ENCODE assay signal across 8 cellular contexts in the genomic region with DNA sequence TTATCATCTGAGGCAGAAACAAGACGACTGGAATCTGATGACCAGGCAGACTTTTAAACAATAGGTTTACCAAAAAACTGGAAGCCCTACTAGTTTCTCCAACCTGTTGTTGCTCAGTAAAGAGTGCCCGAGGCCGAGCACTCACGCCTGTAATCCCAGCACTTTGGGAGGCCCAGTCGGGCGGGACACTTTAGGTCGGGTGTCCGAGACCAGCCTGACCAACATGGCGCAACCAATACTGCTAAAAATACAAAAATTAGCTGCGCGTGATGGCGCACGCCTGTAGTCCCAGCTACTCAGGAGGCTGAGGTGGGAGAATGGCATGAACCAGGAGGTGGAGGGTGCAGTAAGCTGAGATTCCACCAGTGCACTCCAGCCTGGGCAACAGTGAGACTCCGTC. TPM values are rescaled to one million over a fixed set of nuclear protein-coding genes. Genes with fewer than 3 reads are reported as not detected.
DNase-seq lines count a peak whose midpoint lies in the region; ATAC-seq and TF ChIP-seq lines count a peak whose summit lies in the region.

No MANE protein-coding gene starts in this region.

- peak overlapping the region; percentile 94 for H3K4me3 Mint-ChIP-seq in natural killer cell treated with Interleukin-12 subunit alpha and Interleukin-12 subunit beta and Interleukin-15 and Interleukin-18, amount 100 ng/mL, for 72 hours

- CTCF ChIA-PET in BJ (lab: Yijun Ruan, JAX): no interaction called here

- H3K4me3 ChIP-seq in BJ (ENCODE audit: low read depth, low read length) (peak overlapping the region; percentile 77), MG63 (peak overlapping the region; percentile 97)

- H3K27me3 Mint-ChIP-seq in natural killer cell treated with Interleukin-12 subunit alpha and Interleukin-12 subunit beta and Interleukin-15 and Interleukin-18, amount 100 ng/mL, for 72 hours: no peaks in the 10 kb centered on the region

- peaks cover 30 to 33% of the 10 kb centered on the region in 2 donors for H3K4me1 Mint-ChIP-seq in natural killer cell treated with Interleukin-12 subunit alpha and Interleukin-12 subunit beta and Interleukin-15 and Interleukin-18, amount 100 ng/mL, for 72 hours (ENCODE audit: low read depth in 2 of 2)

- H3K36me3 ChIP-seq in BJ (ENCODE audit: control insufficient read depth, insufficient read depth, low read length) (no peaks in the 10 kb centered on the region), MG63 (peaks cover 22% of the 10 kb centered on the region)

- POLR2A ChIA-PET in BJ (lab: Charles Lee): no interaction called here

- H3K9me3 Mint-ChIP-seq in natural killer cell treated with Interleukin-12 subunit alpha and Interleukin-12 subunit beta and Interleukin-15 and Interleukin-18, amount 100 ng/mL, for 72 hours: no peaks in the 10 kb centered on the region

- no peaks in the 10 kb centered on the region for H3K27me3 ChIP-seq in BJ (ENCODE audit: control insufficient read depth, insufficient read depth, low read length)
- no peaks in the 10 kb centered on the region for H3K27me3 ChIP-seq in MG63

- no peak for TF ChIP-seq POLR2A in GM18505 (IDR thresholded peaks at IDR 0.05; ENCODE audit: borderline replicate concordance, extremely low read depth, insufficient read depth, insufficient read length)

- DNase-seq in BJ (ENCODE audit: low read depth): no peak
- no peak for DNase-seq in MG63
- DNase-seq in dermis microvascular lymphatic vessel endothelial cell (ENCODE audit: low read depth in 2 of 2): peak; percentile 1 to 10
- DNase-seq in natural killer cell treated with Interleukin-12 subunit alpha and Interleukin-12 subunit beta and Interleukin-15 and Interleukin-18, amount 100 ng/mL, for 72 hours (ENCODE audit: low spot score): no peak
- DNase-seq in cerebellar cortex (ENCODE audit: low spot score): no peak
- no peak for DNase-seq in NCI-H748 treated with DMSO at 0.1 percent for 48 hours (lab: John Stamatoyannopoulos, UW)
- DNase-seq in HuH-7.5 (ENCODE audit: low spot score): no peak

- TF ChIP-seq CTCF in BJ (IDR thresholded peaks at IDR 0.05; ENCODE audit: insufficient read depth, low read depth, low read length): no peak

- no peak for ATAC-seq in natural killer cell treated with Interleukin-12 subunit alpha and Interleukin-12 subunit beta and Interleukin-15 and Interleukin-18, amount 100 ng/mL, for 72 hours
- no peak for ATAC-seq in GM18505 (IDR thresholded peaks at IDR 0.05; ENCODE audit: unreplicated experiment)

- H3K27ac Mint-ChIP-seq in natural killer cell treated with Interleukin-12 subunit alpha and Interleukin-12 subunit beta and Interleukin-15 and Interleukin-18, amount 100 ng/mL, for 72 hours: peak overlapping the region; percentile 88 to 99

- peaks cover 9% of the 10 kb centered on the region for H3K36me3 Mint-ChIP-seq in natural killer cell treated with Interleukin-12 subunit alpha and Interleukin-12 subunit beta and Interleukin-15 and Interleukin-18, amount 100 ng/mL, for 72 hours

- H3K9me3 ChIP-seq in MG63: peaks cover 2% of the 10 kb centered on the region; the same call in 1 of the 2 replicates

RNA-seq across cellular contexts. Expression of gene WDR5B, which starts 1.1 kb away (rescaled TPM):
- 2.8 and 5.0 TPM in 2 replicates for polyA plus RNA-seq in BJ (2011; rRNA removed)
- polyA minus RNA-seq in BJ (2011; rRNA and poly(A)+ RNA removed): 2.3 and 2.8 TPM in 2 replicates
- total RNA-seq in MG63 (2014; rRNA removed; shearing (Covaris generic); ENCODE audit: low replicate concordance): 9.2 and 10.5 TPM in 2 replicates
- 3.6 and 4.0 TPM in 2 replicates for total RNA-seq in dermis microvascular lymphatic vessel endothelial cell
- 1 to 10 TPM; 4.4 to 5.8 TPM for total RNA-seq in natural killer cell treated with Interleukin-12 subunit alpha and Interleukin-12 subunit beta and Interleukin-15 and Interleukin-18, amount 100 ng/mL, for 72 hours

RNA-seq across cellular contexts. Expression of gene FAM162A, which starts 33.0 kb away (rescaled TPM):
- 23.9 and 50.8 TPM in 2 replicates for polyA plus RNA-seq in BJ (2011; rRNA removed)
- polyA minus RNA-seq in BJ (2011; rRNA and poly(A)+ RNA removed): 2.8 and 3.5 TPM in 2 replicates
- 43.5 and 88.0 TPM in 2 replicates for total RNA-seq in MG63 (2014; rRNA removed; shearing (Covaris generic); ENCODE audit: low replicate concordance)
- 4.0 and 7.2 TPM in 2 replicates for total RNA-seq in dermis microvascular lymphatic vessel endothelial cell
- total RNA-seq in natural killer cell treated with Interleukin-12 subunit alpha and Interleukin-12 subunit beta and Interleukin-15 and Interleukin-18, amount 100 ng/mL, for 72 hours: 10 to 100 TPM; 37.3 to 53.4 TPM

RNA-seq across cellular contexts. Expression of gene MIX23, which starts 33.9 kb away (rescaled TPM):
- 3.7 and 11.9 TPM in 2 replicates for polyA plus RNA-seq in BJ (2011; rRNA removed)
- 3.3 and 4.0 TPM in 2 replicates for polyA minus RNA-seq in BJ (2011; rRNA and poly(A)+ RNA removed)
- total RNA-seq in MG63 (2014; rRNA removed; shearing (Covaris generic); ENCODE audit: low replicate concordance): 56.1 and 130 TPM in 2 replicates
- 21.7 and 25.9 TPM in 2 replicates for total RNA-seq in dermis microvascular lymphatic vessel endothelial cell
- 10 to 100 TPM; 48.2 to 59.0 TPM for total RNA-seq in natural killer cell treated with Interleukin-12 subunit alpha and Interleukin-12 subunit beta and Interleukin-15 and Interleukin-18, amount 100 ng/mL, for 72 hours

Comparison
In these comparisons a context has a peak if more than half of its experiments do, and no peak if none do; other contexts are left out.
1. DNase-seq: peak in dermis microvascular lymphatic vessel endothelial cell (2 of 2); none in BJ (single experiment), MG63 (single experiment), natural killer cell treated with Interleukin-12 subunit alpha and Interleukin-12 subunit beta and Interleukin-15 and Interleukin-18, amount 100 ng/mL, for 72 hours (single experiment), cerebellar cortex (single experiment), NCI-H748 treated with DMSO at 0.1 percent for 48 hours (single experiment) and HuH-7.5 (single experiment).